ENCODE assay signal across 1 cellular context in the genomic region with DNA sequence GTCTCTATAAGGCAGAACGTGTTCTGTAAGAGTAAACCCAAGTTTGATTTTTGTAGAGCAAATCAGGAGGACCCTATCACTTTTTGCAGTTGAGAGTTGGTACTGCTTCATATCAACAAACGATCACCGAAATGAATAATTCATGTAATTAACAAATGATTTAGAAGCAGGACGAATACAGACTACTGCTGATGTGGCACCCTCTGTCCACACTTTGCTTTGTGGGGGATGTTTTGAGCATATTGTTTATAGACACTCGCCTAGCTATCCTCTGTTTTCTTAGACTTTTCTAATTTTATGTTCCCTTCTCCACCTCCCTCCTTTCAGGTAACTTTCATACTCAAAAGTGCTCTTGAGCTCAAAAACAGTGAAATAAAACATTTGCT.
TF ChIP-seq lines count a peak whose summit lies in the region.

No MANE protein-coding gene starts in this region.

TF ChIP-seq in K562, 482 proteins besides CTCF, POLR2A, EP300 and RAD21 (continued from another document):
- TF ChIP-seq, protein P1, sequence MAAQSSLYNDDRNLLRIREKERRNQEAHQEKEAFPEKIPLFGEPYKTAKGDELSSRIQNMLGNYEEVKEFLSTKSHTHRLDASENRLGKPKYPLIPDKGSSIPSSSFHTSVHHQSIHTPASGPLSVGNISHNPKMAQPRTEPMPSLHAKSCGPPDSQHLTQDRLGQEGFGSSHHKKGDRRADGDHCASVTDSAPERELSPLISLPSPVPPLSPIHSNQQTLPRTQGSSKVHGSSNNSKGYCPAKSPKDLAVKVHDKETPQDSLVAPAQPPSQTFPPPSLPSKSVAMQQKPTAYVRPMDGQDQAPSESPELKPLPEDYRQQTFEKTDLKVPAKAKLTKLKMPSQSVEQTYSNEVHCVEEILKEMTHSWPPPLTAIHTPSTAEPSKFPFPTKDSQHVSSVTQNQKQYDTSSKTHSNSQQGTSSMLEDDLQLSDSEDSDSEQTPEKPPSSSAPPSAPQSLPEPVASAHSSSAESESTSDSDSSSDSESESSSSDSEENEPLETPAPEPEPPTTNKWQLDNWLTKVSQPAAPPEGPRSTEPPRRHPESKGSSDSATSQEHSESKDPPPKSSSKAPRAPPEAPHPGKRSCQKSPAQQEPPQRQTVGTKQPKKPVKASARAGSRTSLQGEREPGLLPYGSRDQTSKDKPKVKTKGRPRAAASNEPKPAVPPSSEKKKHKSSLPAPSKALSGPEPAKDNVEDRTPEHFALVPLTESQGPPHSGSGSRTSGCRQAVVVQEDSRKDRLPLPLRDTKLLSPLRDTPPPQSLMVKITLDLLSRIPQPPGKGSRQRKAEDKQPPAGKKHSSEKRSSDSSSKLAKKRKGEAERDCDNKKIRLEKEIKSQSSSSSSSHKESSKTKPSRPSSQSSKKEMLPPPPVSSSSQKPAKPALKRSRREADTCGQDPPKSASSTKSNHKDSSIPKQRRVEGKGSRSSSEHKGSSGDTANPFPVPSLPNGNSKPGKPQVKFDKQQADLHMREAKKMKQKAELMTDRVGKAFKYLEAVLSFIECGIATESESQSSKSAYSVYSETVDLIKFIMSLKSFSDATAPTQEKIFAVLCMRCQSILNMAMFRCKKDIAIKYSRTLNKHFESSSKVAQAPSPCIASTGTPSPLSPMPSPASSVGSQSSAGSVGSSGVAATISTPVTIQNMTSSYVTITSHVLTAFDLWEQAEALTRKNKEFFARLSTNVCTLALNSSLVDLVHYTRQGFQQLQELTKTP (IDR thresholded peaks at IDR 0.05; ENCODE audit: low read depth in 1 of 2, partially characterized antibody in 2 of 2): no peak
- TF ChIP-seq MTF1 (CRISPR knock-in tag; IDR thresholded peaks at IDR 0.05; ENCODE audit: borderline replicate concordance): no peak
- peak; percentile 41; the same call in 1 of the 2 replicates for TF ChIP-seq RBFOX2 (IDR thresholded peaks at IDR 0.05; ENCODE audit: low read depth, low read length)
- TF ChIP-seq CBX3 (IDR thresholded peaks at IDR 0.05; ENCODE audit: borderline replicate concordance in 1 of 2, low read length in 2 of 2): no peak
- no peak for TF ChIP-seq BRF1 (IDR thresholded peaks at IDR 0.05; ENCODE audit: borderline replicate concordance, extremely low read depth, insufficient read length)
